1 cellular context compared by ENCODE assay signal in the genomic region with DNA sequence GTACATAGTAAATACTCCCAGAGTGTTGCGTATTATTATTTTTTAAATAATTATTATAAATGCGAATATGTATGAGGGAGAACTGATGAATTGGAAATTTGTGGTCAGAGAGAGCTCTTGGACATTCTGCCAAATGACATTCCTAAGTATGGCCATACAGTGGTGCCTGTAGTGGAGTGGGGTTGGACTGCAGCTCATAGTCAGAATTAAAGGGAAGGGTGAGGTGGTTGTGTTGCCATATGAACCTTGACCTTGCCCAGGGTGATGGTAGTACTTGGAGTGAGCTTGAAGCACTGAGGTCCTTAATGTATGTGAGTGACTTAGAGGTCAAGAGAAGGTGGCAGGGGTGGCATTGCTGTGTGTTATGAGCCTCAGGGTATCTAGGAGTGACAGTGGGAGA.
TF ChIP-seq lines count a peak whose summit lies in the region.

No MANE protein-coding gene starts in this region.

TF ChIP-seq in A549, 52 proteins besides CTCF, POLR2A, EP300 and RAD21:
- TF ChIP-seq, protein P1, sequence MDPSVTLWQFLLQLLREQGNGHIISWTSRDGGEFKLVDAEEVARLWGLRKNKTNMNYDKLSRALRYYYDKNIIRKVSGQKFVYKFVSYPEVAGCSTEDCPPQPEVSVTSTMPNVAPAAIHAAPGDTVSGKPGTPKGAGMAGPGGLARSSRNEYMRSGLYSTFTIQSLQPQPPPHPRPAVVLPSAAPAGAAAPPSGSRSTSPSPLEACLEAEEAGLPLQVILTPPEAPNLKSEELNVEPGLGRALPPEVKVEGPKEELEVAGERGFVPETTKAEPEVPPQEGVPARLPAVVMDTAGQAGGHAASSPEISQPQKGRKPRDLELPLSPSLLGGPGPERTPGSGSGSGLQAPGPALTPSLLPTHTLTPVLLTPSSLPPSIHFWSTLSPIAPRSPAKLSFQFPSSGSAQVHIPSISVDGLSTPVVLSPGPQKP (IDR thresholded peaks at IDR 0.05; ENCODE audit: low read depth, low read length): no peak
- TF ChIP-seq NFE2L2 (conservative IDR thresholded peaks at IDR 0.05; ENCODE audit: low read length) (no peak), JUN (IDR thresholded peaks at IDR 0.05) (no peak), EHMT2 (IDR thresholded peaks at IDR 0.05; ENCODE audit: low read depth) (no peak)
- TF ChIP-seq, protein P2, sequence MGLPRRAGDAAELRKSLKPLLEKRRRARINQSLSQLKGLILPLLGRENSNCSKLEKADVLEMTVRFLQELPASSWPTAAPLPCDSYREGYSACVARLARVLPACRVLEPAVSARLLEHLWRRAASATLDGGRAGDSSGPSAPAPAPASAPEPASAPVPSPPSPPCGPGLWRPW (IDR thresholded peaks at IDR 0.05): no peak
- TF ChIP-seq, protein P3, sequence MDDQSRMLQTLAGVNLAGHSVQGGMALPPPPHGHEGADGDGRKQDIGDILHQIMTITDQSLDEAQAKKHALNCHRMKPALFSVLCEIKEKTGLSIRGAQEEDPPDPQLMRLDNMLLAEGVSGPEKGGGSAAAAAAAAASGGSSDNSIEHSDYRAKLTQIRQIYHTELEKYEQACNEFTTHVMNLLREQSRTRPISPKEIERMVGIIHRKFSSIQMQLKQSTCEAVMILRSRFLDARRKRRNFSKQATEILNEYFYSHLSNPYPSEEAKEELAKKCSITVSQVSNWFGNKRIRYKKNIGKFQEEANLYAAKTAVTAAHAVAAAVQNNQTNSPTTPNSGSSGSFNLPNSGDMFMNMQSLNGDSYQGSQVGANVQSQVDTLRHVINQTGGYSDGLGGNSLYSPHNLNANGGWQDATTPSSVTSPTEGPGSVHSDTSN (IDR thresholded peaks at IDR 0.05): no peak
